ENCODE assay signal across 1 cellular context in the genomic region with DNA sequence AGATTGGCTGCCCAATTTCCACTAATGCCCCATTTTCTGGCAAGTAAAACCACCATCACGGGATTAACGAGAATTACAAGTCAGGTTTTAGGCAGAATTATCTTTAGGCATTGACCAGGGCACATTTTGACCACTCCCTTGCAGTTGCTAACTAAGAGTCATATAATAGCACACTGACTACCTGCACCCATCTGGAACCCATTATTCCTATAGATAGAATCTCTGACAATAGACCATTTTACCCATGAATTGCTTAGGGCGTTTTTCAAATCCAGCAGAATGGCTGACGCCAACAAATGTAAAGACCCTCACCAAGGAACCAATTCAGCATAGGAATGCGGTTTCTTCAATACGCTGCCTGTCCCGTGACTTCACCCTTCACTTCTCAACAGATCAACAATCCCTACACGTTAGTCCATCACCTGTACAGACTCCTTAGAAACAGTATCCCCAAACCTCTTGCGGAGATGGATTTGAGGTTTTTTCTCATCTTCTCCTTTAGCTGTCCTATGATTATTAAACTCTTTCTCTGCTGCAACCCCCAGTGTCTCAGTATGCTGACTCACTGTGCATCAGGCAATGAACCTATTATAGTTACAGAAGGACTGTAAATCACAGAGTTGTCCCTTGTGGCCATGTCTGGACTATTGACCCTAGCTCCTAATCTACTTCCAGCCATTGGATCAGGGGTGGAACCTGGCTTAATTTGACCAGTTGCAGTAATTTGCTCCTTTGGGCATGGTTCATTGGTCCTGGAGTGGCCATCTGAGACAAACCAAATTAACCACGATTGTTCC.
TF ChIP-seq lines count a peak whose summit lies in the region.

No MANE protein-coding gene starts in this region.

TF ChIP-seq in K562, 482 proteins besides CTCF, POLR2A, EP300 and RAD21 (continued from another document):
- TF ChIP-seq, protein P1, sequence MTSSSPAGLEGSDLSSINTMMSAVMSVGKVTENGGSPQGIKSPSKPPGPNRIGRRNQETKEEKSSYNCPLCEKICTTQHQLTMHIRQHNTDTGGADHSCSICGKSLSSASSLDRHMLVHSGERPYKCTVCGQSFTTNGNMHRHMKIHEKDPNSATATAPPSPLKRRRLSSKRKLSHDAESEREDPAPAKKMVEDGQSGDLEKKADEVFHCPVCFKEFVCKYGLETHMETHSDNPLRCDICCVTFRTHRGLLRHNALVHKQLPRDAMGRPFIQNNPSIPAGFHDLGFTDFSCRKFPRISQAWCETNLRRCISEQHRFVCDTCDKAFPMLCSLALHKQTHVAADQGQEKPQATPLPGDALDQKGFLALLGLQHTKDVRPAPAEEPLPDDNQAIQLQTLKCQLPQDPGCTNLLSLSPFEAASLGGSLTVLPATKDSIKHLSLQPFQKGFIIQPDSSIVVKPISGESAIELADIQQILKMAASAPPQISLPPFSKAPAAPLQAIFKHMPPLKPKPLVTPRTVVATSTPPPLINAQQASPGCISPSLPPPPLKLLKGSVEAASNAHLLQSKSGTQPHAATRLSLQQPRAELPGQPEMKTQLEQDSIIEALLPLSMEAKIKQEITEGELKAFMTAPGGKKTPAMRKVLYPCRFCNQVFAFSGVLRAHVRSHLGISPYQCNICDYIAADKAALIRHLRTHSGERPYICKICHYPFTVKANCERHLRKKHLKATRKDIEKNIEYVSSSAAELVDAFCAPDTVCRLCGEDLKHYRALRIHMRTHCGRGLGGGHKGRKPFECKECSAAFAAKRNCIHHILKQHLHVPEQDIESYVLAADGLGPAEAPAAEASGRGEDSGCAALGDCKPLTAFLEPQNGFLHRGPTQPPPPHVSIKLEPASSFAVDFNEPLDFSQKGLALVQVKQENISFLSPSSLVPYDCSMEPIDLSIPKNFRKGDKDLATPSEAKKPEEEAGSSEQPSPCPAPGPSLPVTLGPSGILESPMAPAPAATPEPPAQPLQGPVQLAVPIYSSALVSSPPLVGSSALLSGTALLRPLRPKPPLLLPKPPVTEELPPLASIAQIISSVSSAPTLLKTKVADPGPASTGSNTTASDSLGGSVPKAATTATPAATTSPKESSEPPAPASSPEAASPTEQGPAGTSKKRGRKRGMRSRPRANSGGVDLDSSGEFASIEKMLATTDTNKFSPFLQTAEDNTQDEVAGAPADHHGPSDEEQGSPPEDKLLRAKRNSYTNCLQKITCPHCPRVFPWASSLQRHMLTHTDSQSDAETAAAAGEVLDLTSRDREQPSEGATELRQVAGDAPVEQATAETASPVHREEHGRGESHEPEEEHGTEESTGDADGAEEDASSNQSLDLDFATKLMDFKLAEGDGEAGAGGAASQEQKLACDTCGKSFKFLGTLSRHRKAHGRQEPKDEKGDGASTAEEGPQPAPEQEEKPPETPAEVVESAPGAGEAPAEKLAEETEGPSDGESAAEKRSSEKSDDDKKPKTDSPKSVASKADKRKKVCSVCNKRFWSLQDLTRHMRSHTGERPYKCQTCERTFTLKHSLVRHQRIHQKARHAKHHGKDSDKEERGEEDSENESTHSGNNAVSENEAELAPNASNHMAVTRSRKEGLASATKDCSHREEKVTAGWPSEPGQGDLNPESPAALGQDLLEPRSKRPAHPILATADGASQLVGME (CRISPR knock-in tag; IDR thresholded peaks at IDR 0.05): no peak
- TF ChIP-seq RFX5 (IDR thresholded peaks at IDR 0.05; ENCODE audit: low read depth, low read length) (no peak), MTF1 (CRISPR knock-in tag; IDR thresholded peaks at IDR 0.05; ENCODE audit: borderline replicate concordance) (no peak), MAFF (IDR thresholded peaks at IDR 0.05; ENCODE audit: low read length) (peak; percentile 10; the same call in 1 of the 2 replicates), MEF2A (IDR thresholded peaks at IDR 0.05; ENCODE audit: control insufficient read depth, low read depth, low read length) (peak; percentile 47; the same call in 1 of the 2 replicates), ZFP36 (IDR thresholded peaks at IDR 0.05; ENCODE audit: low read depth, low read length, partially characterized antibody) (no peak), TEAD4 (IDR thresholded peaks at IDR 0.05; ENCODE audit: low read length) (0 out of 2 replicates have a peak, but pooled peaks have one; percentile 40), TEAD4 (CRISPR knock-in tag; IDR thresholded peaks at IDR 0.05; ENCODE audit: borderline replicate concordance) (no peak), DDX20 (tag; IDR thresholded peaks at IDR 0.05; ENCODE audit: low read depth) (no peak), TOE1 (IDR thresholded peaks at IDR 0.05; ENCODE audit: borderline replicate concordance) (no peak), TOE1 (CRISPR knock-in tag; IDR thresholded peaks at IDR 0.05; ENCODE audit: borderline replicate concordance, low read depth) (no peak), RNF2 (IDR thresholded peaks at IDR 0.05) (0 out of 2 replicates have a peak, but pooled peaks have one; percentile 20), SIN3B (IDR thresholded peaks at IDR 0.05; ENCODE audit: low read depth) (no peak), HNRNPUL1 (IDR thresholded peaks at IDR 0.05; ENCODE audit: low read length) (no peak), CHD2 (IDR thresholded peaks at IDR 0.05; ENCODE audit: low read depth, low read length) (no peak), ERF (CRISPR knock-in tag; IDR thresholded peaks at IDR 0.05) (no peak), RCOR1 (IDR thresholded peaks at IDR 0.05; ENCODE audit: borderline replicate concordance in 1 of 2, low read depth in 2 of 2, low read length in 2 of 2) (peak in 1 of 2 experiments; percentile 83; a peak in 2 of 4 replicates), GABPB2 (CRISPR knock-in tag; conservative IDR thresholded peaks at IDR 0.05) (no peak), ZSCAN29 (IDR thresholded peaks at IDR 0.05) (no peak), ESRRB (CRISPR knock-in tag; IDR thresholded peaks at IDR 0.05; ENCODE audit: borderline replicate concordance) (no peak), ARID1B (IDR thresholded peaks at IDR 0.05) (peak; percentile 35; the same call in 1 of the 2 replicates), CBFA2T3 (IDR thresholded peaks at IDR 0.05) (peak; percentile 38), MAFG (tag; conservative IDR thresholded peaks at IDR 0.05) (peak; percentile 77), NFYB (IDR thresholded peaks at IDR 0.05; ENCODE audit: extremely low read depth, insufficient read length) (peak; percentile 15)
- TF ChIP-seq, protein P2, sequence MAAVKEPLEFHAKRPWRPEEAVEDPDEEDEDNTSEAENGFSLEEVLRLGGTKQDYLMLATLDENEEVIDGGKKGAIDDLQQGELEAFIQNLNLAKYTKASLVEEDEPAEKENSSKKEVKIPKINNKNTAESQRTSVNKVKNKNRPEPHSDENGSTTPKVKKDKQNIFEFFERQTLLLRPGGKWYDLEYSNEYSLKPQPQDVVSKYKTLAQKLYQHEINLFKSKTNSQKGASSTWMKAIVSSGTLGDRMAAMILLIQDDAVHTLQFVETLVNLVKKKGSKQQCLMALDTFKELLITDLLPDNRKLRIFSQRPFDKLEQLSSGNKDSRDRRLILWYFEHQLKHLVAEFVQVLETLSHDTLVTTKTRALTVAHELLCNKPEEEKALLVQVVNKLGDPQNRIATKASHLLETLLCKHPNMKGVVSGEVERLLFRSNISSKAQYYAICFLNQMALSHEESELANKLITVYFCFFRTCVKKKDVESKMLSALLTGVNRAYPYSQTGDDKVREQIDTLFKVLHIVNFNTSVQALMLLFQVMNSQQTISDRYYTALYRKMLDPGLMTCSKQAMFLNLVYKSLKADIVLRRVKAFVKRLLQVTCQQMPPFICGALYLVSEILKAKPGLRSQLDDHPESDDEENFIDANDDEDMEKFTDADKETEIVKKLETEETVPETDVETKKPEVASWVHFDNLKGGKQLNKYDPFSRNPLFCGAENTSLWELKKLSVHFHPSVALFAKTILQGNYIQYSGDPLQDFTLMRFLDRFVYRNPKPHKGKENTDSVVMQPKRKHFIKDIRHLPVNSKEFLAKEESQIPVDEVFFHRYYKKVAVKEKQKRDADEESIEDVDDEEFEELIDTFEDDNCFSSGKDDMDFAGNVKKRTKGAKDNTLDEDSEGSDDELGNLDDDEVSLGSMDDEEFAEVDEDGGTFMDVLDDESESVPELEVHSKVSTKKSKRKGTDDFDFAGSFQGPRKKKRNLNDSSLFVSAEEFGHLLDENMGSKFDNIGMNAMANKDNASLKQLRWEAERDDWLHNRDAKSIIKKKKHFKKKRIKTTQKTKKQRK (IDR thresholded peaks at IDR 0.05; ENCODE audit: borderline replicate concordance, low read depth, low read length): no peak
- TF ChIP-seq, protein P3, sequence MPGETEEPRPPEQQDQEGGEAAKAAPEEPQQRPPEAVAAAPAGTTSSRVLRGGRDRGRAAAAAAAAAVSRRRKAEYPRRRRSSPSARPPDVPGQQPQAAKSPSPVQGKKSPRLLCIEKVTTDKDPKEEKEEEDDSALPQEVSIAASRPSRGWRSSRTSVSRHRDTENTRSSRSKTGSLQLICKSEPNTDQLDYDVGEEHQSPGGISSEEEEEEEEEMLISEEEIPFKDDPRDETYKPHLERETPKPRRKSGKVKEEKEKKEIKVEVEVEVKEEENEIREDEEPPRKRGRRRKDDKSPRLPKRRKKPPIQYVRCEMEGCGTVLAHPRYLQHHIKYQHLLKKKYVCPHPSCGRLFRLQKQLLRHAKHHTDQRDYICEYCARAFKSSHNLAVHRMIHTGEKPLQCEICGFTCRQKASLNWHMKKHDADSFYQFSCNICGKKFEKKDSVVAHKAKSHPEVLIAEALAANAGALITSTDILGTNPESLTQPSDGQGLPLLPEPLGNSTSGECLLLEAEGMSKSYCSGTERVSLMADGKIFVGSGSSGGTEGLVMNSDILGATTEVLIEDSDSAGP (CRISPR knock-in tag; IDR thresholded peaks at IDR 0.05): no peak
- TF ChIP-seq, protein P4, sequence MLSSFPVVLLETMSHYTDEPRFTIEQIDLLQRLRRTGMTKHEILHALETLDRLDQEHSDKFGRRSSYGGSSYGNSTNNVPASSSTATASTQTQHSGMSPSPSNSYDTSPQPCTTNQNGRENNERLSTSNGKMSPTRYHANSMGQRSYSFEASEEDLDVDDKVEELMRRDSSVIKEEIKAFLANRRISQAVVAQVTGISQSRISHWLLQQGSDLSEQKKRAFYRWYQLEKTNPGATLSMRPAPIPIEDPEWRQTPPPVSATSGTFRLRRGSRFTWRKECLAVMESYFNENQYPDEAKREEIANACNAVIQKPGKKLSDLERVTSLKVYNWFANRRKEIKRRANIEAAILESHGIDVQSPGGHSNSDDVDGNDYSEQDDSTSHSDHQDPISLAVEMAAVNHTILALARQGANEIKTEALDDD (IDR thresholded peaks at IDR 0.05): 0 out of 2 replicates have a peak, but pooled peaks have one; percentile 31
- TF ChIP-seq, protein P5, sequence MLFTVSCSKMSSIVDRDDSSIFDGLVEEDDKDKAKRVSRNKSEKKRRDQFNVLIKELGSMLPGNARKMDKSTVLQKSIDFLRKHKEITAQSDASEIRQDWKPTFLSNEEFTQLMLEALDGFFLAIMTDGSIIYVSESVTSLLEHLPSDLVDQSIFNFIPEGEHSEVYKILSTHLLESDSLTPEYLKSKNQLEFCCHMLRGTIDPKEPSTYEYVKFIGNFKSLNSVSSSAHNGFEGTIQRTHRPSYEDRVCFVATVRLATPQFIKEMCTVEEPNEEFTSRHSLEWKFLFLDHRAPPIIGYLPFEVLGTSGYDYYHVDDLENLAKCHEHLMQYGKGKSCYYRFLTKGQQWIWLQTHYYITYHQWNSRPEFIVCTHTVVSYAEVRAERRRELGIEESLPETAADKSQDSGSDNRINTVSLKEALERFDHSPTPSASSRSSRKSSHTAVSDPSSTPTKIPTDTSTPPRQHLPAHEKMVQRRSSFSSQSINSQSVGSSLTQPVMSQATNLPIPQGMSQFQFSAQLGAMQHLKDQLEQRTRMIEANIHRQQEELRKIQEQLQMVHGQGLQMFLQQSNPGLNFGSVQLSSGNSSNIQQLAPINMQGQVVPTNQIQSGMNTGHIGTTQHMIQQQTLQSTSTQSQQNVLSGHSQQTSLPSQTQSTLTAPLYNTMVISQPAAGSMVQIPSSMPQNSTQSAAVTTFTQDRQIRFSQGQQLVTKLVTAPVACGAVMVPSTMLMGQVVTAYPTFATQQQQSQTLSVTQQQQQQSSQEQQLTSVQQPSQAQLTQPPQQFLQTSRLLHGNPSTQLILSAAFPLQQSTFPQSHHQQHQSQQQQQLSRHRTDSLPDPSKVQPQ (CRISPR knock-in tag; IDR thresholded peaks at IDR 0.05; ENCODE audit: borderline replicate concordance): no peak
- TF ChIP-seq, protein P6, sequence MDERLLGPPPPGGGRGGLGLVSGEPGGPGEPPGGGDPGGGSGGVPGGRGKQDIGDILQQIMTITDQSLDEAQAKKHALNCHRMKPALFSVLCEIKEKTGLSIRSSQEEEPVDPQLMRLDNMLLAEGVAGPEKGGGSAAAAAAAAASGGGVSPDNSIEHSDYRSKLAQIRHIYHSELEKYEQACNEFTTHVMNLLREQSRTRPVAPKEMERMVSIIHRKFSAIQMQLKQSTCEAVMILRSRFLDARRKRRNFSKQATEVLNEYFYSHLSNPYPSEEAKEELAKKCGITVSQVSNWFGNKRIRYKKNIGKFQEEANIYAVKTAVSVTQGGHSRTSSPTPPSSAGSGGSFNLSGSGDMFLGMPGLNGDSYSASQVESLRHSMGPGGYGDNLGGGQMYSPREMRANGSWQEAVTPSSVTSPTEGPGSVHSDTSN (CRISPR knock-in tag; IDR thresholded peaks at IDR 0.05; ENCODE audit: low read depth): no peak
- TF ChIP-seq, protein P6 (tag; conservative IDR thresholded peaks at IDR 0.05; ENCODE audit: low read depth): peak; percentile 71
